ENCODE assay signal across 37 cellular contexts in the genomic region with DNA sequence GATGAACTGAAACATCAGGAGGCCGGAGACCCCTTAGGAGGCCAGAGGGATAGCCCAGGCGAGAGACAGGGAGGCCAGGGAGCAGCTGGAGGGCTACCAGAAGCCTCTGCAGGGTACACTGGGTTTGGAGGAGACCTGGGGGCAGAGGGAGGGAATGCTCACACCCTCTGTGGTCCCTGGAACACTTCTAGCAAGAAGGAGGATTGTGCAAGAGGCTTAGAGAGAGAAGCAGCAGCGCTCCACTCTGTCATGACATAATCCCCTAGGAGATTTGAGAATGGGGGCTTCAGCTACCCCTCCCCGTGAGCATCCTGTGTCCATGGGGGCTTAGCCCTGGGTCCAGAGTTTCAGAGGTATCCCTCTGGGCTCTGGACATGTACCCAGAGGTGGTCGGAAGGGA. TPM values are rescaled to one million over a fixed set of nuclear protein-coding genes. Genes with fewer than 3 reads are reported as not detected.
"Had no signal": no experiment of that assay in that cellular context is flagged by ENCODE, and none has a peak within 500 bp of the region (broad histone marks: within the 10 kb centered on the region; RNA-seq: fewer than 3 reads in every experiment).

No MANE protein-coding gene starts in this region.

- H3K36me3 Mint-ChIP-seq: activated naive CD4-positive, alpha-beta T cell treated with anti-CD3 and anti-CD28 coated beads, Interleukin-2, amount 50 U/mL, for 24 hours; activated naive CD8-positive, alpha-beta T cell treated with anti-CD3 and anti-CD28 coated beads, Interleukin-2, amount 10 ng/mL, durations not matched to agents 7 days and 5 days; IgD-negative memory B cell; WTC11 had no signal

- H3K27ac Mint-ChIP-seq: activated CD4-positive, alpha-beta T cell treated with anti-CD3 and anti-CD28 coated beads for 36 hours; activated CD4-positive, alpha-beta T cell treated with anti-CD3 and anti-CD28 coated beads, Interleukin-2, amount 10 ng/mL, durations not matched to agents 7 days and 5 days; activated CD8-positive, alpha-beta T cell treated with anti-CD3 and anti-CD28 coated beads, Interleukin-2, amount 10 ng/mL, durations not matched to agents 7 days and 5 days; activated naive CD4-positive, alpha-beta T cell treated with anti-CD3 and anti-CD28 coated beads, Interleukin-2, amount 50 U/mL, for 24 hours; activated naive CD8-positive, alpha-beta T cell treated with anti-CD3 and anti-CD28 coated beads, Interleukin-2, amount 10 ng/mL, durations not matched to agents 7 days and 5 days; activated T-cell treated with anti-CD3 and anti-CD28 coated beads, Interleukin-2, amount 50 U/mL, for 24 hours; activated T-helper 2 cell treated with anti-CD3 and anti-CD28 coated beads, Interferon-gamma antibody, Interleukin-2, Interleukin-4, amounts not matched to agents 10 μg/mL and 5 μg/mL and 100 μg/mL, durations not matched to agents 14 hours and 24 hours and 36 hours; IgD-negative memory B cell; T-helper 1 cell treated with Interleukin-12 subunit alpha and Interleukin-12 subunit beta and Interleukin-4 antibody, amounts not matched to agents 30 μg/mL and 1 μg/mL, for 36 hours; T-helper 2 cell treated with Interferon-gamma antibody and Interleukin-4, amounts not matched to agents 5 μg/mL and 100 μg/mL, for 36 hours; WTC11 had no signal

- H3K4me2 ChIP-seq: PC-9 had no signal

- ATAC-seq: activated CD4-positive, alpha-beta T cell treated with anti-CD3 and anti-CD28 coated beads for 36 hours; activated CD4-positive, CD25-positive, alpha-beta regulatory T cell treated with anti-CD3 and anti-CD28 coated beads, Interleukin-2, amount 50 U/mL, for 24 hours; activated CD8-positive, alpha-beta T cell treated with anti-CD3 and anti-CD28 coated beads, Interleukin-2, amount 10 ng/mL, durations not matched to agents 7 days and 5 days; Right ventricle myocardium inferior; WTC11 had no signal

- H3K4me1 Mint-ChIP-seq: activated CD4-positive, alpha-beta T cell treated with anti-CD3 and anti-CD28 coated beads for 36 hours; activated naive CD4-positive, alpha-beta T cell treated with anti-CD3 and anti-CD28 coated beads, Interleukin-2, amount 50 U/mL, for 24 hours; activated naive CD8-positive, alpha-beta T cell treated with anti-CD3 and anti-CD28 coated beads, Interleukin-2, amount 10 ng/mL, durations not matched to agents 7 days and 5 days had no signal

- H3K4me3 Mint-ChIP-seq: activated CD4-positive, alpha-beta T cell treated with anti-CD3 and anti-CD28 coated beads for 36 hours; activated CD4-positive, alpha-beta T cell treated with anti-CD3 and anti-CD28 coated beads, Interleukin-2, amount 10 ng/mL, durations not matched to agents 7 days and 5 days; activated CD8-positive, alpha-beta T cell treated with anti-CD3 and anti-CD28 coated beads, Interleukin-2, amount 10 ng/mL, durations not matched to agents 7 days and 5 days; activated naive CD4-positive, alpha-beta T cell treated with anti-CD3 and anti-CD28 coated beads, Interleukin-2, amount 50 U/mL, for 24 hours; activated naive CD8-positive, alpha-beta T cell treated with anti-CD3 and anti-CD28 coated beads, Interleukin-2, amount 10 ng/mL, durations not matched to agents 7 days and 5 days; activated T-cell treated with anti-CD3 and anti-CD28 coated beads, Interleukin-2, amount 50 U/mL, for 24 hours; IgD-negative memory B cell; T-helper 1 cell treated with Interleukin-12 subunit alpha and Interleukin-12 subunit beta and Interleukin-4 antibody, amounts not matched to agents 30 μg/mL and 1 μg/mL, for 36 hours; T-helper 2 cell treated with Interferon-gamma antibody and Interleukin-4, amounts not matched to agents 5 μg/mL and 100 μg/mL, for 36 hours; WTC11 had no signal

- H3K27me3 ChIP-seq: ascending aorta, breast epithelium, MG63 had no signal

- H3K9me3 ChIP-seq: ascending aorta, breast epithelium, MG63 had no signal

- H3K27me3 Mint-ChIP-seq: activated CD4-positive, alpha-beta T cell treated with anti-CD3 and anti-CD28 coated beads for 36 hours; activated naive CD4-positive, alpha-beta T cell treated with anti-CD3 and anti-CD28 coated beads, Interleukin-2, amount 50 U/mL, for 24 hours had no signal

- H3K4me3 ChIP-seq: ascending aorta, breast epithelium, MG63, PC-9 had no signal

- H3K27ac ChIP-seq: ascending aorta, breast epithelium, PC-9, RWPE1 had no signal

- H3K9me3 Mint-ChIP-seq: activated CD4-positive, alpha-beta T cell treated with anti-CD3 and anti-CD28 coated beads, Interleukin-2, amount 10 ng/mL, durations not matched to agents 7 days and 5 days; activated naive CD4-positive, alpha-beta T cell treated with anti-CD3 and anti-CD28 coated beads, Interleukin-2, amount 50 U/mL, for 24 hours; activated naive CD8-positive, alpha-beta T cell treated with anti-CD3 and anti-CD28 coated beads, Interleukin-2, amount 10 ng/mL, durations not matched to agents 7 days and 5 days; activated T-cell treated with anti-CD3 and anti-CD28 coated beads, Interleukin-2, amount 50 U/mL, for 24 hours; activated T-helper 2 cell treated with anti-CD3 and anti-CD28 coated beads, Interferon-gamma antibody, Interleukin-2, Interleukin-4, amounts not matched to agents 10 μg/mL and 5 μg/mL and 100 μg/mL, durations not matched to agents 14 hours and 24 hours and 36 hours; IgD-negative memory B cell; T-helper 1 cell treated with Interleukin-12 subunit alpha and Interleukin-12 subunit beta and Interleukin-4 antibody, amounts not matched to agents 30 μg/mL and 1 μg/mL, for 36 hours; T-helper 2 cell treated with Interferon-gamma antibody and Interleukin-4, amounts not matched to agents 5 μg/mL and 100 μg/mL, for 36 hours; WTC11 had no signal

- H3K36me3 ChIP-seq: ascending aorta, breast epithelium, MG63 had no signal

- DNase-seq: activated CD4-positive, alpha-beta T cell treated with anti-CD3 and anti-CD28 coated beads for 36 hours; activated CD4-positive, alpha-beta T cell treated with anti-CD3 and anti-CD28 coated beads, Interleukin-2, amount 10 ng/mL, durations not matched to agents 7 days and 5 days; activated CD4-positive, alpha-beta T cell treated with anti-CD3 and anti-CD28 coated beads, Interleukin-2, amount 50 U/mL, for 48 hours; activated CD8-positive, alpha-beta T cell treated with anti-CD3 and anti-CD28 coated beads, Interleukin-2, amount 10 ng/mL, durations not matched to agents 7 days and 5 days; activated gamma-delta T cell; activated naive CD4-positive, alpha-beta T cell treated with Interleukin-2 at 50 U/mL for 16 hours; activated naive CD8-positive, alpha-beta T cell treated with anti-CD3 and anti-CD28 coated beads, Interleukin-2, amount 10 ng/mL, durations not matched to agents 7 days and 5 days; activated T-cell treated with anti-CD3 and anti-CD28 coated beads, Interleukin-2, amount 50 U/mL, for 24 hours; amygdala; Kasumi-1; KG1; MG63; NCI-H1092 treated with DMSO at 0.1 percent for 48 hours; NCI-H1417; NCI-H146; NCI-H187; NCI-H2029 treated with DMSO at 0.1 percent for 48 hours; NCI-H2107; NCI-H2171; NCI-H510A; NCI-H526; NCI-H748 treated with DMSO at 0.1 percent for 48 hours; NK-92 treated with Interleukin-12 subunit alpha and Interleukin-12 subunit beta, amount 100 ng/mL, for 24 hours; PC-9 had no signal

- H2AFZ ChIP-seq: PC-9 had no signal

RNA-seq across cellular contexts. Expression of a gene that starts 15.8 kb away (rescaled TPM):
- total RNA-seq: activated CD4-positive, alpha-beta T cell treated with anti-CD3 and anti-CD28 coated beads for 36 hours; activated CD4-positive, alpha-beta T cell treated with anti-CD3 and anti-CD28 coated beads, Interleukin-2, amount 10 ng/mL, durations not matched to agents 7 days and 5 days; activated CD8-positive, alpha-beta T cell treated with anti-CD3 and anti-CD28 coated beads, Interleukin-2, amount 10 ng/mL, durations not matched to agents 7 days and 5 days; activated naive CD8-positive, alpha-beta T cell treated with anti-CD3 and anti-CD28 coated beads, Interleukin-2, amount 10 ng/mL, durations not matched to agents 7 days and 5 days; activated T-helper 2 cell treated with anti-CD3 and anti-CD28 coated beads, Interferon-gamma antibody, Interleukin-2, Interleukin-4, amounts not matched to agents 10 μg/mL and 5 μg/mL and 100 μg/mL, durations not matched to agents 14 hours and 24 hours and 36 hours; ascending aorta; breast epithelium; OCI-LY7; PC-9; Right ventricle myocardium inferior; WTC11 had no signal
- polyA plus RNA-seq: IgD-negative memory B cell had no signal

RNA-seq across cellular contexts. Expression of a gene that starts 21.5 kb away (rescaled TPM):
- total RNA-seq: activated CD4-positive, alpha-beta T cell treated with anti-CD3 and anti-CD28 coated beads for 36 hours; activated CD4-positive, alpha-beta T cell treated with anti-CD3 and anti-CD28 coated beads, Interleukin-2, amount 10 ng/mL, durations not matched to agents 7 days and 5 days; activated CD8-positive, alpha-beta T cell treated with anti-CD3 and anti-CD28 coated beads, Interleukin-2, amount 10 ng/mL, durations not matched to agents 7 days and 5 days; activated naive CD8-positive, alpha-beta T cell treated with anti-CD3 and anti-CD28 coated beads, Interleukin-2, amount 10 ng/mL, durations not matched to agents 7 days and 5 days; activated T-helper 2 cell treated with anti-CD3 and anti-CD28 coated beads, Interferon-gamma antibody, Interleukin-2, Interleukin-4, amounts not matched to agents 10 μg/mL and 5 μg/mL and 100 μg/mL, durations not matched to agents 14 hours and 24 hours and 36 hours; ascending aorta; breast epithelium; cardiac septum; OCI-LY7; PC-9; Right ventricle myocardium inferior had no signal
- polyA plus RNA-seq: IgD-negative memory B cell had no signal

RNA-seq across cellular contexts. Expression of a gene that starts 48.7 kb away (rescaled TPM):
- total RNA-seq: activated CD4-positive, alpha-beta T cell treated with anti-CD3 and anti-CD28 coated beads, Interleukin-2, amount 10 ng/mL, durations not matched to agents 7 days and 5 days; activated naive CD8-positive, alpha-beta T cell treated with anti-CD3 and anti-CD28 coated beads, Interleukin-2, amount 10 ng/mL, durations not matched to agents 7 days and 5 days had no signal

RNA-seq across cellular contexts. Expression of a gene that starts 57.1 kb away (rescaled TPM):
- total RNA-seq: OCI-LY7, PC-9 had no signal
